ENCODE assay signal across 9 cellular contexts in the genomic region with DNA sequence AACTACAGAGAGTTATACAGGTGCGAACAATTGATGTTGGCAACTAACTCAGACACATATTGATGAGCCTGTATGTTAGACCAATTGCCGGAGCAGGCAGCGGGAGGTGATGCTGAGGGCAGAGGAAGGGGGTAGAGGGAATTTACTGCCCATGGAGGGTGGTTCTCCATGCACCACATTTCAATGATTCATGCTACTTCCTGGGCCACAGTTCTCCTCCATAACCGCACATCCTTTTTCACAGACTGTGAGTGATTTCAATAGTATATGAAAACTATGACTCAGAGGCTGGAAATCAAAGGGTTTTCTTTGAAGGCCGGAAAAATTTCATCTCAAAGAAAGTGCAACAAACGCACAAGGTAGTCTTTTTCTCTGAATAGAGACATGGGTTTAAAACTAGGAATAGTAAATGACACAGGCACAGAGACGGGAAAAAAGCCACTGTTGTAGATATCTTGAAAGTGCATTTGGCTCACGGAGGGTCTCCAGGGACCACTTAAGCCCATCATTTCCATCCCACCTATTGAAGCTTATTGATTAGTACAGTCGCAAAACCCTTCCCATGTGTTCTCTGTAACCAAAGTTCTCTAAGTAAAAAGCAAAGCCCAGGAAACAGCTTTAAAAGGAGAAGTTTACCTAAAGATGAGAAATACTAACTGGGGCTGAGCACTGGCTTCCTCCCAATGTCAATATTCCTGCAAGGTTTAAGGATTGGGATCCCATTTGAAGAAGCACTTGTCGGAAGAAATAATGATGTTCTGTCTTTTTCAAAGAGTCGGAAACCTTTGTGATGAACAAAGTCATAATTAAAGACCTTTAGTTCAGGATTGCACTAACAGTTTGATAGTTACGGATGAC. TPM values are rescaled to one million over a fixed set of nuclear protein-coding genes. Genes with fewer than 3 reads are reported as not detected.
DNase-seq lines count a peak whose midpoint lies in the region; ATAC-seq and FAIRE-seq lines count a peak whose summit lies in the region.
"Had no signal": no experiment of that assay in that cellular context is flagged by ENCODE, and none has a peak within 500 bp of the region (broad histone marks: within the 10 kb centered on the region; RNA-seq: fewer than 3 reads in every experiment).

No MANE protein-coding gene starts in this region.

- no peak for DNase-seq in GM19239 (ENCODE audit: insufficient read length, low spot score)
- peak; percentile 89 for DNase-seq in NCI-H460 (ENCODE audit: extremely low read depth, low read depth)
- DNase-seq in activated T-cell treated with anti-CD3 and anti-CD28 coated beads, Interleukin-2, amount 50 U/mL, for 1 hour: peak; percentile 63
- DNase-seq in iris pigment epithelial cell (ENCODE audit: low read depth): peak; percentile 96
- peak; percentile 87 for DNase-seq in urothelium cell line (ENCODE audit: low spot score)
- no peak for DNase-seq in NCI-H1417 treated with DMSO at 0.1 percent for 48 hours (lab: John Stamatoyannopoulos, UW)

- peak; percentile 92 for FAIRE-seq in GM19239 (lab: Jason Lieb, UNC)
- peak; percentile 20 for FAIRE-seq in urothelium cell line (lab: Jason Lieb, UNC)

- ATAC-seq in GM21390 (IDR thresholded peaks at IDR 0.05; ENCODE audit: unreplicated experiment): no peak
- ATAC-seq in HG03135 (IDR thresholded peaks at IDR 0.05; ENCODE audit: unreplicated experiment): no peak

RNA-seq across cellular contexts. Expression of gene ADAM19, which starts 28.0 kb away (rescaled TPM):
- 6.6 and 7.7 TPM in 2 replicates for total RNA-seq in NCI-H460 (2014; rRNA removed; shearing (Covaris generic))
- polyA plus RNA-seq in NCI-H460 (2014; cell fraction: nucleus; rRNA removed): 1.0 and 1.8 TPM in 2 replicates

RNA-seq across cellular contexts. Expression of gene SOX30, which starts 48.7 kb away (rescaled TPM):
- total RNA-seq in NCI-H460 (2014; rRNA removed; shearing (Covaris generic)): not detected in 2 replicates
- not detected in 2 replicates for polyA plus RNA-seq in NCI-H460 (2014; cell fraction: nucleus; rRNA removed)
- total RNA-seq: thoracic aorta had no signal

Comparison
In these comparisons a context has a peak if more than half of its experiments do, and no peak if none do; other contexts are left out.
1. DNase-seq: peak in NCI-H460 (single experiment), activated T-cell treated with anti-CD3 and anti-CD28 coated beads, Interleukin-2, amount 50 U/mL, for 1 hour (single experiment), iris pigment epithelial cell (single experiment) and urothelium cell line (single experiment); none in GM19239 (single experiment) and NCI-H1417 treated with DMSO at 0.1 percent for 48 hours (single experiment).